Comparison of ENCODE assay signal across 8 cellular contexts in genomic region chr1:27491748-27492700, GRCh38. TPM values are rescaled to one million over a fixed set of nuclear protein-coding genes. Genes with fewer than 3 reads are reported as not detected.
DNase-seq lines count a peak whose midpoint lies in the region; ATAC-seq and TF ChIP-seq lines count a peak whose summit lies in the region.

No MANE protein-coding gene starts in this region.

- H3K4me3 Mint-ChIP-seq in naive thymus-derived CD4-positive, alpha-beta T cell: peak overlapping the region in 7 of 10 donors; percentile 16 to 98 (median 37)

- POLR2A ChIA-PET in AG04450 (lab: Yijun Ruan, JAX): interaction anchor here (0.6 to 0.7 kb wide), 2 partner anchors 28 to 498 kb away, joined by 3 read pairs; partner anchors contain the start of gene TRNP1
- POLR2A ChIA-PET in naive thymus-derived CD4-positive, alpha-beta T cell (lab: Charles Lee): interaction anchor here (0.6 to 3.5 kb wide), 8 partner anchors 10 to 71 kb away, joined by 3 to 29 read pairs (median 4); no protein-coding TSS in a partner anchor

- peaks cover 0 to 11% (median 0%) of the 10 kb centered on the region in 11 donors for H3K9me3 Mint-ChIP-seq in naive thymus-derived CD4-positive, alpha-beta T cell

- H3K9me3 ChIP-seq in AG04450 (ENCODE audit: control insufficient read depth, insufficient read depth, low read length): no peaks in the 10 kb centered on the region
- no peaks in the 10 kb centered on the region for H3K9me3 ChIP-seq in duodenal mucosa (ENCODE audit: control insufficient read depth in 1 of 2, low read length in 2 of 2)
- no peaks in the 10 kb centered on the region for H3K9me3 ChIP-seq in naive thymus-derived CD4-positive, alpha-beta T cell (ENCODE audit: control insufficient read depth in 2 of 3, low read length in 3 of 3)

- TF ChIP-seq CTCF in AG04450 (IDR thresholded peaks at IDR 0.05; ENCODE audit: low read depth, low read length): no peak

- peaks cover 0 to 4% (median 0%) of the 10 kb centered on the region in 5 donors for H3K27me3 Mint-ChIP-seq in naive thymus-derived CD4-positive, alpha-beta T cell

- H3K4me1 Mint-ChIP-seq in naive thymus-derived CD4-positive, alpha-beta T cell: peaks cover 17 to 37% (median 31%) of the 10 kb centered on the region in 7 donors

- H3K27ac ChIP-seq in AG04450 (ENCODE audit: low read depth, low read length) (peak overlapping the region; percentile 39), duodenal mucosa (ENCODE audit: low read depth, low read length) (peak overlapping the region; percentile 57)
- H3K27ac ChIP-seq in naive thymus-derived CD4-positive, alpha-beta T cell (ENCODE audit: low read depth, low read length): peak overlapping the region; percentile 10

- no peaks in the 10 kb centered on the region for H3K36me3 ChIP-seq in duodenal mucosa (ENCODE audit: control insufficient read depth in 1 of 2, insufficient read depth in 2 of 2, low read length in 2 of 2)
- H3K36me3 ChIP-seq in naive thymus-derived CD4-positive, alpha-beta T cell (ENCODE audit: control insufficient read depth in 2 of 3, insufficient read depth in 3 of 3, low read length in 3 of 3): peaks cover 0 to 9% (median 0%) of the 10 kb centered on the region in 3 experiments

- peaks cover 0 to 2% (median 0%) of the 10 kb centered on the region in 5 donors for H3K36me3 Mint-ChIP-seq in naive thymus-derived CD4-positive, alpha-beta T cell

- CTCF ChIA-PET in AG04450 (lab: Charles Lee): interaction anchor here (1.0 kb wide), 2 partner anchors 65 to 76 kb away, joined by 3 read pairs; no protein-coding TSS in a partner anchor
- CTCF ChIA-PET in naive thymus-derived CD4-positive, alpha-beta T cell (lab: Charles Lee): interaction anchor here (1.2 kb wide), 1 partner anchor 115 kb away, joined by 3 read pairs; no protein-coding TSS in a partner anchor

- peaks cover 26 to 29% of the 10 kb centered on the region in 2 donors for H3K4me1 ChIP-seq in duodenal mucosa (ENCODE audit: control insufficient read depth in 1 of 2, insufficient read depth in 2 of 2, low read length in 2 of 2)
- peaks cover 14 to 19% of the 10 kb centered on the region in 2 donors for H3K4me1 ChIP-seq in naive thymus-derived CD4-positive, alpha-beta T cell (ENCODE audit: control insufficient read depth in 2 of 2, insufficient read depth in 2 of 2, low read length in 2 of 2)

- peak overlapping the region in 8 of 9 donors; percentile 8 to 86 (median 58) for H3K27ac Mint-ChIP-seq in naive thymus-derived CD4-positive, alpha-beta T cell

- intact Hi-C loops in naive thymus-derived CD4-positive, alpha-beta T cell (cut with micrococcal nuclease): loop anchor here in 1 of 2 donors (2.0 to 10.0 kb wide), 3 partner anchors 63 to 257 kb away; partner anchors contain the start of gene WDTC1

- DNase-seq in AG04450 (ENCODE audit: low read depth, low spot score) (no peak), MV-4-11 (lab: John Stamatoyannopoulos, UW) (peak; percentile 60), NCI-H524 treated with DMSO at 0.1 percent for 48 hours (lab: John Stamatoyannopoulos, UW) (no peak)
- DNase-seq in naive thymus-derived CD4-positive, alpha-beta T cell: no peak

- H3K27me3 ChIP-seq in AG04450 (ENCODE audit: control insufficient read depth, insufficient read depth, low read length) (no peaks in the 10 kb centered on the region), duodenal mucosa (ENCODE audit: control insufficient read depth in 1 of 2, insufficient read depth in 2 of 2, low read length in 2 of 2) (no peaks in the 10 kb centered on the region)
- no peaks in the 10 kb centered on the region for H3K27me3 ChIP-seq in naive thymus-derived CD4-positive, alpha-beta T cell (ENCODE audit: control insufficient read depth in 2 of 2, insufficient read depth in 2 of 2, low read length in 2 of 2)

- no peak overlapping the region for H3K4me3 ChIP-seq in AG04450 (ENCODE audit: low read depth, low read length)
- H3K4me3 ChIP-seq in duodenal mucosa (ENCODE audit: low read depth in 1 of 2, low read length in 2 of 2): no peak overlapping the region
- no peak overlapping the region for H3K4me3 ChIP-seq in naive thymus-derived CD4-positive, alpha-beta T cell (ENCODE audit: low read length)

- no peak for ATAC-seq in naive thymus-derived CD4-positive, alpha-beta T cell
- ATAC-seq in HG03520 (IDR thresholded peaks at IDR 0.05; ENCODE audit: unreplicated experiment): no peak
- ATAC-seq in HG02840 (IDR thresholded peaks at IDR 0.05; ENCODE audit: low FRiP score, unreplicated experiment): no peak
- ATAC-seq in HG03442 (IDR thresholded peaks at IDR 0.05; ENCODE audit: unreplicated experiment): no peak

- peak overlapping the region; percentile 16 to 63 for H3K9ac ChIP-seq in duodenal mucosa (ENCODE audit: low read depth in 1 of 2, low read length in 2 of 2)

RNA-seq across cellular contexts. Expression of gene WASF2, which starts 2.1 kb away (rescaled TPM):
- polyA plus RNA-seq in AG04450 (2011; rRNA removed): 54.8 and 62.7 TPM in 2 replicates
- polyA minus RNA-seq in AG04450 (2011; rRNA and poly(A)+ RNA removed): 50.8 and 57.3 TPM in 2 replicates
- 100 to 1,000 TPM; 136 to 177 (median 145) TPM for total RNA-seq in naive thymus-derived CD4-positive, alpha-beta T cell
- polyA plus RNA-seq in naive thymus-derived CD4-positive, alpha-beta T cell: 10 to 100 TPM; 78.4 to 85.0 TPM
